In genomic region chr6:18053555-18054445, GRCh38 we compare ENCODE assay signal across 13 cellular contexts.
DNase-seq lines count a peak whose midpoint lies in the region; ATAC-seq, FAIRE-seq and TF ChIP-seq lines count a peak whose summit lies in the region.
"Had no signal": no experiment of that assay in that cellular context is flagged by ENCODE, and none has a peak within 500 bp of the region (broad histone marks: within the 10 kb centered on the region; RNA-seq: fewer than 3 reads in every experiment).

No MANE protein-coding gene starts in this region.

- no peak for FAIRE-seq in bronchial epithelial cell (lab: Jason Lieb, UNC)

- no peak overlapping the region for H3K4me3 ChIP-seq in bronchial epithelial cell (ENCODE audit: low read depth, low read length)
- H3K4me3 ChIP-seq: skin epidermis had no signal

- H3K27me3 ChIP-seq in bronchial epithelial cell (ENCODE audit: control insufficient read depth, insufficient read depth, low read length) = no peaks in the 10 kb centered on the region

- peak overlapping the region; percentile 13; the same call in 1 of the 2 replicates for H3K27ac ChIP-seq in C4-2B

- no peaks in the 10 kb centered on the region for H3K27me3 Mint-ChIP-seq in mesothelial cell of epicardium (ENCODE audit: low read depth)
- H3K27me3 Mint-ChIP-seq in natural killer cell treated with Interleukin-12 subunit alpha and Interleukin-12 subunit beta and Interleukin-15 and Interleukin-18, amount 100 ng/mL, for 72 hours = peaks cover 6 to 26% of the 10 kb centered on the region in 2 donors

- H3K4me1 Mint-ChIP-seq in mesothelial cell of epicardium = peaks cover 20% of the 10 kb centered on the region
- H3K4me1 Mint-ChIP-seq in natural killer cell treated with Interleukin-12 subunit alpha and Interleukin-12 subunit beta and Interleukin-15 and Interleukin-18, amount 100 ng/mL, for 72 hours (ENCODE audit: low read depth in 2 of 2) = peaks cover 0 to 5% of the 10 kb centered on the region in 2 donors
- H3K4me1 Mint-ChIP-seq: natural killer cell had no signal

- peak; percentile 75 for DNase-seq in NCI-H226
- peak; percentile 48 for DNase-seq in bronchial epithelial cell (ENCODE audit: low read depth)
- DNase-seq in mesothelial cell of epicardium (ENCODE audit: low spot score in 2 of 2, unreplicated experiment in 2 of 2) = no peak
- no peak for DNase-seq in GDM1 (lab: John Stamatoyannopoulos, UW)
- DNase-seq in natural killer cell treated with Interleukin-12 subunit alpha and Interleukin-12 subunit beta and Interleukin-15 and Interleukin-18, amount 100 ng/mL, for 72 hours (ENCODE audit: low spot score) = no peak
- DNase-seq in stimulated activated CD4-positive, alpha-beta T cell treated with anti-CD3 and anti-CD28 coated beads, Interleukin-12 subunit alpha, Interleukin-12 subunit beta, amount 100 ng/mL, for 4 hours = no peak
- DNase-seq: activated CD4-positive, alpha-beta T cell treated with anti-CD3 and anti-CD28 coated beads, Interleukin-2, amount 50 U/mL, for 4 hours; activated gamma-delta T cell; natural killer cell; NCI-H1105 treated with DMSO at 0.1 percent for 48 hours had no signal

- peak overlapping the region; percentile 81 for H3K27ac Mint-ChIP-seq in mesothelial cell of epicardium
- no peak overlapping the region for H3K27ac Mint-ChIP-seq in natural killer cell treated with Interleukin-12 subunit alpha and Interleukin-12 subunit beta and Interleukin-15 and Interleukin-18, amount 100 ng/mL, for 72 hours
- H3K27ac Mint-ChIP-seq: natural killer cell had no signal

- H3K36me3 Mint-ChIP-seq in mesothelial cell of epicardium = peaks cover 4% of the 10 kb centered on the region
- no peaks in the 10 kb centered on the region for H3K36me3 Mint-ChIP-seq in natural killer cell treated with Interleukin-12 subunit alpha and Interleukin-12 subunit beta and Interleukin-15 and Interleukin-18, amount 100 ng/mL, for 72 hours
- H3K36me3 Mint-ChIP-seq: natural killer cell had no signal

- ATAC-seq in natural killer cell treated with Interleukin-12 subunit alpha and Interleukin-12 subunit beta and Interleukin-15 and Interleukin-18, amount 100 ng/mL, for 72 hours = no peak
- ATAC-seq in HG03469 (IDR thresholded peaks at IDR 0.05; ENCODE audit: unreplicated experiment) = no peak
- ATAC-seq: natural killer cell had no signal

- H3K9me3 Mint-ChIP-seq in mesothelial cell of epicardium = peaks cover 5% of the 10 kb centered on the region
- no peaks in the 10 kb centered on the region for H3K9me3 Mint-ChIP-seq in natural killer cell treated with Interleukin-12 subunit alpha and Interleukin-12 subunit beta and Interleukin-15 and Interleukin-18, amount 100 ng/mL, for 72 hours
- H3K9me3 Mint-ChIP-seq: natural killer cell had no signal

- no peak for TF ChIP-seq CTCF in C4-2B (conservative IDR thresholded peaks at IDR 0.05)
- no peak for TF ChIP-seq CTCF in bronchial epithelial cell (IDR thresholded peaks at IDR 0.05; ENCODE audit: insufficient read depth, low read length, severe bottlenecking)
- TF ChIP-seq CTCF in mesothelial cell of epicardium (IDR thresholded peaks at IDR 0.05; ENCODE audit: unreplicated experiment) = no peak

- no peak overlapping the region for H3K4me3 Mint-ChIP-seq in mesothelial cell of epicardium
- H3K4me3 Mint-ChIP-seq in natural killer cell treated with Interleukin-12 subunit alpha and Interleukin-12 subunit beta and Interleukin-15 and Interleukin-18, amount 100 ng/mL, for 72 hours = no peak overlapping the region
- H3K4me3 Mint-ChIP-seq: natural killer cell had no signal

- no peaks in the 10 kb centered on the region for H3K36me3 ChIP-seq in bronchial epithelial cell (ENCODE audit: control insufficient read depth, insufficient read depth, low read length)

Comparison
In these comparisons a context has a peak if more than half of its experiments do, and no peak if none do; other contexts are left out.
1. DNase-seq: peak in NCI-H226 (single experiment) and bronchial epithelial cell (single experiment); none in mesothelial cell of epicardium (0 of 2), GDM1 (single experiment), natural killer cell treated with Interleukin-12 subunit alpha and Interleukin-12 subunit beta and Interleukin-15 and Interleukin-18, amount 100 ng/mL, for 72 hours (single experiment) and stimulated activated CD4-positive, alpha-beta T cell treated with anti-CD3 and anti-CD28 coated beads, Interleukin-12 subunit alpha, Interleukin-12 subunit beta, amount 100 ng/mL, for 4 hours (single experiment).